1 cellular context compared by ENCODE assay signal in the genomic region with DNA sequence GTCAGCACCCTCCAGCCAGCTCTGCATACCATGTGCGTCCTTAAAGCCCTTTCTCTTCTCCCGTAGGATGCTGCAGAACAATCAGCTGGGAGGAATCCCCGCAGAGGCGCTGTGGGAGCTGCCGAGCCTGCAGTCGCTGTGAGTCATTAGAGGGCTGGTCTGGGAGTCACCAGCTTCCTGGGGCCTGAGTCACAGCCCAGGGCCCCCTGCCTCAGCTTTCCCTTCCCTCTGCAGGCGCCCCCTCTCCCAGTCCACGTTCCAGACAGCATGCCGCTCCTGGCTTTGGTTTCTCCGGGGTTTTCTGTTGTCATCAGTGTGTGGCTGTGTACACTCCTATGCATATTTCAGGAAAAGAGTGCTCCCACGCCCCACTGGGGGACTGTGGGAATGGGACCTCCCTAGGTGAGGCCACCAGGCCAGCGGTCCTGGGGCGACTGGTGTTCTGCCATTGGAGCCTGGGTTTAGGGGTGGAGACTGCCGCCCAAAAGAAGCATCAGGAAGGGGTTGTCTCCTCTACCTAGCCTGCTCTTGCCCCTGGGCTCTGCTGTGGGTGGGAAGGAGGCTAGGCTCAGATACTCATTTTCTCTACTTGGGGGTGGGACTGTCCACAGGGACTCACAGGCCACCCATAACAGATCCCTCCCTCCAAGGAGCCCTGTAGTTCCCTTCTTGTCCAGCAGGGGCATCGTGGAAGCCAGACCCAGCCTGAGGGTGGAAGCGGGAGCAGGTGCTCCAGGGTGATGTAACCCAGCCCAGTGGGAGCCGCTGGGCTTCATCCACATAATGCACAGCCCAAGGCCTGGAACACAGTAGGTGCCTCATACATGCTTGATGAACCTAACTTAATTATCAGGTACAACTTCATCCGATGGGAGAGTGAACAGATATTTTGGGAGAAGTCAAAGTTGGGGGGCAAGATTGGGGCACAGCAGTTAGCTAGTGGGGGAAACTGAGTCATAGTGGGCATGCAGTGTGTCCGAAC.
A peak's percentile ranks its signal among the peaks of the same experiment; 100 is the strongest.
TF ChIP-seq lines count a peak whose summit lies in the region.

No MANE protein-coding gene starts in this region.

TF ChIP-seq in SK-N-SH, 30 proteins besides CTCF, POLR2A, EP300 and RAD21 (continued from another document):
- TF ChIP-seq, protein P1, sequence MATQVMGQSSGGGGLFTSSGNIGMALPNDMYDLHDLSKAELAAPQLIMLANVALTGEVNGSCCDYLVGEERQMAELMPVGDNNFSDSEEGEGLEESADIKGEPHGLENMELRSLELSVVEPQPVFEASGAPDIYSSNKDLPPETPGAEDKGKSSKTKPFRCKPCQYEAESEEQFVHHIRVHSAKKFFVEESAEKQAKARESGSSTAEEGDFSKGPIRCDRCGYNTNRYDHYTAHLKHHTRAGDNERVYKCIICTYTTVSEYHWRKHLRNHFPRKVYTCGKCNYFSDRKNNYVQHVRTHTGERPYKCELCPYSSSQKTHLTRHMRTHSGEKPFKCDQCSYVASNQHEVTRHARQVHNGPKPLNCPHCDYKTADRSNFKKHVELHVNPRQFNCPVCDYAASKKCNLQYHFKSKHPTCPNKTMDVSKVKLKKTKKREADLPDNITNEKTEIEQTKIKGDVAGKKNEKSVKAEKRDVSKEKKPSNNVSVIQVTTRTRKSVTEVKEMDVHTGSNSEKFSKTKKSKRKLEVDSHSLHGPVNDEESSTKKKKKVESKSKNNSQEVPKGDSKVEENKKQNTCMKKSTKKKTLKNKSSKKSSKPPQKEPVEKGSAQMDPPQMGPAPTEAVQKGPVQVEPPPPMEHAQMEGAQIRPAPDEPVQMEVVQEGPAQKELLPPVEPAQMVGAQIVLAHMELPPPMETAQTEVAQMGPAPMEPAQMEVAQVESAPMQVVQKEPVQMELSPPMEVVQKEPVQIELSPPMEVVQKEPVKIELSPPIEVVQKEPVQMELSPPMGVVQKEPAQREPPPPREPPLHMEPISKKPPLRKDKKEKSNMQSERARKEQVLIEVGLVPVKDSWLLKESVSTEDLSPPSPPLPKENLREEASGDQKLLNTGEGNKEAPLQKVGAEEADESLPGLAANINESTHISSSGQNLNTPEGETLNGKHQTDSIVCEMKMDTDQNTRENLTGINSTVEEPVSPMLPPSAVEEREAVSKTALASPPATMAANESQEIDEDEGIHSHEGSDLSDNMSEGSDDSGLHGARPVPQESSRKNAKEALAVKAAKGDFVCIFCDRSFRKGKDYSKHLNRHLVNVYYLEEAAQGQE (IDR thresholded peaks at IDR 0.05; ENCODE audit: low read depth, low read length) = peak; percentile 62
- TF ChIP-seq RXRA (IDR thresholded peaks at IDR 0.05; ENCODE audit: borderline replicate concordance, low read depth) = peak; percentile 32; the same call in 1 of the 2 replicates
- peak; percentile 37; the same call in 1 of the 2 replicates for TF ChIP-seq MEF2A (IDR thresholded peaks at IDR 0.05; ENCODE audit: borderline replicate concordance, low read depth)
- TF ChIP-seq RFX5 (IDR thresholded peaks at IDR 0.05; ENCODE audit: low read length) = no peak
- TF ChIP-seq FOXJ3 (CRISPR knock-in tag; IDR thresholded peaks at IDR 0.05) = no peak
- no peak for TF ChIP-seq CHD2 (IDR thresholded peaks at IDR 0.05; ENCODE audit: low read length, partially characterized antibody)
- TF ChIP-seq NFIC (IDR thresholded peaks at IDR 0.05; ENCODE audit: borderline replicate concordance) = peak; percentile 57
- TF ChIP-seq FOXM1 (IDR thresholded peaks at IDR 0.05; ENCODE audit: low read depth) = no peak
- TF ChIP-seq NRF1 (IDR thresholded peaks at IDR 0.05; ENCODE audit: low read depth, low read length) = no peak
- TF ChIP-seq FOSL2 (IDR thresholded peaks at IDR 0.05; ENCODE audit: borderline replicate concordance, low read depth) = peak; percentile 100
- 0 out of 2 replicates have a peak, but pooled peaks have one; percentile 38 for TF ChIP-seq USF1 (IDR thresholded peaks at IDR 0.05; ENCODE audit: borderline replicate concordance, low read depth)
- TF ChIP-seq RCOR1 (IDR thresholded peaks at IDR 0.05; ENCODE audit: low read length) = 0 out of 2 replicates have a peak, but pooled peaks have one; percentile 7
- peak; percentile 72 for TF ChIP-seq MAX (IDR thresholded peaks at IDR 0.05; ENCODE audit: low read depth)
- TF ChIP-seq, protein P2, sequence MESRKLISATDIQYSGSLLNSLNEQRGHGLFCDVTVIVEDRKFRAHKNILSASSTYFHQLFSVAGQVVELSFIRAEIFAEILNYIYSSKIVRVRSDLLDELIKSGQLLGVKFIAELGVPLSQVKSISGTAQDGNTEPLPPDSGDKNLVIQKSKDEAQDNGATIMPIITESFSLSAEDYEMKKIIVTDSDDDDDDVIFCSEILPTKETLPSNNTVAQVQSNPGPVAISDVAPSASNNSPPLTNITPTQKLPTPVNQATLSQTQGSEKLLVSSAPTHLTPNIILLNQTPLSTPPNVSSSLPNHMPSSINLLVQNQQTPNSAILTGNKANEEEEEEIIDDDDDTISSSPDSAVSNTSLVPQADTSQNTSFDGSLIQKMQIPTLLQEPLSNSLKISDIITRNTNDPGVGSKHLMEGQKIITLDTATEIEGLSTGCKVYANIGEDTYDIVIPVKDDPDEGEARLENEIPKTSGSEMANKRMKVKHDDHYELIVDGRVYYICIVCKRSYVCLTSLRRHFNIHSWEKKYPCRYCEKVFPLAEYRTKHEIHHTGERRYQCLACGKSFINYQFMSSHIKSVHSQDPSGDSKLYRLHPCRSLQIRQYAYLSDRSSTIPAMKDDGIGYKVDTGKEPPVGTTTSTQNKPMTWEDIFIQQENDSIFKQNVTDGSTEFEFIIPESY (IDR thresholded peaks at IDR 0.05; ENCODE audit: borderline replicate concordance, low read depth) = peak; percentile 44; the same call in 1 of the 2 replicates
- peak; percentile 99 for TF ChIP-seq JUND (IDR thresholded peaks at IDR 0.05)
- TF ChIP-seq TEAD4 (IDR thresholded peaks at IDR 0.05; ENCODE audit: borderline replicate concordance, insufficient read depth) = peak; percentile 83
- peak; percentile 62; the same call in 1 of the 2 replicates for TF ChIP-seq POLR2AphosphoS5 (IDR thresholded peaks at IDR 0.05; ENCODE audit: low read depth, low read length)
